ENCODE assay signal across 8 cellular contexts in the genomic region with DNA sequence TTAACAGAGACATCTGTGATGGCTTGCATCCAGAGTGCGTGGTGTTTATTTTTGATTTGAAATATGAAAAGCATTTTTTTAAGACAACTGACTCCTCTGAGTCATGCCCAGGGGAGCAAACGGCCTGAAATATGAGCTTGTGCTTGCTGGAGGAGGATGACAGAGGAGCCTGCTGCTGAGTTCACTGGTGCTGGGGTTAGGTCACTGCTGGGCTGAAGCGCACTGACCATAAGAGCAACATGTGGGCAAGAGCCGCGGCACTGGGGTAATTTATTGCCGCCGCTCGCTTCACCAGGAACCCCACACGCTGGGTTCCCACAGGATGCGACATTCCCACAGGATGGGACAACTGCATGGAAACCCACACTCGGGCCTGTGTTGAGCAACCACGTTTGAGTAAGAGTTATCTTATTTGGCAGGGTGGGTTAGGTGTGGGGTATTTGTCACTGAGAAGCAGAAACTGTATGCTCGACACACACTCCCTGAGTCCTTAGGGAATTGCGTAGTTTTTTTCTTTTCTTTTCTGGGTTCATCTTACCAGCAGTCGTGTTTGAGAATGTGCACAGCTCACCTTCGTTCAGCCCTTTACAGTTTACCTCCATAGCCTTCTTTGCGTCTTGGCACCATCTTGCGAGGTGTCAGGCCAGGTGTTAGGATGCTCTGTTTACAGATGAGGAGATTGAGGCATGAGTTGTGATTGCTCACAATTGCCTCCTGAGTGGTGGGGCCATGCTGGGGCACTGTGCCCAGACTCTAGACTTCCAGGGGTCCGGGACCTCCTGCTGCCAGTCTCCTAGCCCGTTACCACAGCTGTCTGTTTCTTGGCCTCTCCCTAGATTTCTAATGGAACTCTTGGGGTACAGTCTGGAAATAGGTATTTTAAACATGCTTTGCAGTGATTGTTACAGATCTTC.
DNase-seq lines count a peak whose midpoint lies in the region; ATAC-seq, FAIRE-seq and TF ChIP-seq lines count a peak whose summit lies in the region.

No MANE protein-coding gene starts in this region.

- no peaks in the 10 kb centered on the region for H3K9me3 ChIP-seq in SJCRH30 (replicated peaks)
- no peaks in the 10 kb centered on the region for H3K9me3 ChIP-seq in esophagus squamous epithelium
- H3K9me3 ChIP-seq in pancreas: no peaks in the 10 kb centered on the region

- H3K4me3 ChIP-seq in SJCRH30: peak overlapping the region; percentile 20
- peak overlapping the region in 2 of 4 donors; percentile 12 to 33 for H3K4me3 ChIP-seq in esophagus squamous epithelium
- H3K4me3 ChIP-seq in pancreas: no peak overlapping the region

- ATAC-seq in pancreas: peak; percentile 56 to 77 (median 75)
- ATAC-seq in HG03280 (IDR thresholded peaks at IDR 0.05; ENCODE audit: unreplicated experiment): no peak
- ATAC-seq in GM18502 (IDR thresholded peaks at IDR 0.05; ENCODE audit: poor library complexity, unreplicated experiment): no peak

- no peak for TF ChIP-seq POLR2A in esophagus squamous epithelium (IDR thresholded peaks at IDR 0.05)

- peaks cover 3% of the 10 kb centered on the region; the same call in 1 of the 2 replicates for H3K36me3 ChIP-seq in SJCRH30
- H3K36me3 ChIP-seq in esophagus squamous epithelium: no peaks in the 10 kb centered on the region
- H3K36me3 ChIP-seq in pancreas: no peaks in the 10 kb centered on the region

- H3K27me3 ChIP-seq in SJCRH30 (no peaks in the 10 kb centered on the region), esophagus squamous epithelium (no peaks in the 10 kb centered on the region), pancreas (no peaks in the 10 kb centered on the region)

- H3K27ac ChIP-seq in SJCRH30 (peak overlapping the region; percentile 48), esophagus squamous epithelium (peak overlapping the region; percentile 90 to 95 (median 92)), pancreas (peak overlapping the region; percentile 54 to 78 (median 66))

- TF ChIP-seq CTCF in esophagus squamous epithelium (IDR thresholded peaks at IDR 0.05) (no peak), pancreas (IDR thresholded peaks at IDR 0.05) (no peak)

- whole genome bisulfite sequencing in esophagus squamous epithelium, 2 donors: 21 to 45% methylated on average over 15 to 18 of the region's 20 CpGs
- WGBS in pancreas, 2 donors: 47 to 51% methylated on average over 20 of the region's 20 CpGs

- no peak for FAIRE-seq in pancreas (lab: Jason Lieb, UNC)

- intact Hi-C loops in esophagus squamous epithelium (cut with DNase I): no loop called here
- intact Hi-C loops in pancreas (cut with DNase I): no loop called here

- DNase-seq in H4 (ENCODE audit: low spot score) (peak; percentile 88), SJCRH30 (peak; percentile 82), esophagus squamous epithelium (lab: John Stamatoyannopoulos, UW) (no peak), pancreas (peak in 4 of 6 donors; percentile 65 to 71 (median 70)), NCI-H524 (lab: John Stamatoyannopoulos, UW) (no peak)
- DNase-seq in activated CD4-positive, alpha-beta T cell treated with anti-CD3 and anti-CD28 coated beads, Interleukin-2, amount 50 U/mL, for 4 hours: no peak

- H3K4me1 ChIP-seq in SJCRH30 (peaks cover 35% of the 10 kb centered on the region), esophagus squamous epithelium (peaks cover 59 to 97% (median 79%) of the 10 kb centered on the region in 3 donors), pancreas (peaks cover 36 to 58% (median 47%) of the 10 kb centered on the region in 3 donors)

Comparison
In these comparisons a context has a peak if more than half of its experiments do, and no peak if none do; other contexts are left out.
1. DNase-seq: peak in H4 (single experiment), SJCRH30 (2 of 2) and pancreas (4 of 6); none in esophagus squamous epithelium (single experiment), activated CD4-positive, alpha-beta T cell treated with anti-CD3 and anti-CD28 coated beads, Interleukin-2, amount 50 U/mL, for 4 hours (0 of 2) and NCI-H524 (0 of 2).
2. ATAC-seq: peak in pancreas (4 of 4); none in HG03280 (single experiment) and GM18502 (single experiment).
3. Peak in every context shown above with its lines, with median percentiles within 50 percentile points of each other: H3K27ac ChIP-seq.